9 cellular contexts compared by ENCODE assay signal in genomic region chr4:42643685-42644084, GRCh38. TPM values are rescaled to one million over a fixed set of nuclear protein-coding genes. Genes with fewer than 3 reads are reported as not detected.
DNase-seq lines count a peak whose midpoint lies in the region; ATAC-seq and TF ChIP-seq lines count a peak whose summit lies in the region.
"Had no signal": no experiment of that assay in that cellular context is flagged by ENCODE, and none has a peak within 500 bp of the region (broad histone marks: within the 10 kb centered on the region; RNA-seq: fewer than 3 reads in every experiment).

No MANE protein-coding gene starts in this region.

- peak overlapping the region; percentile 21 for H3K4me3 ChIP-seq in GM12875 (ENCODE audit: low read depth, low read length)
- H3K4me3 ChIP-seq: SJCRH30 had no signal

- DNase-seq in germinal center (ENCODE audit: low spot score), result peak; percentile 72
- DNase-seq in NCI-H2171 treated with DMSO at 0.1 percent for 48 hours (lab: John Stamatoyannopoulos, UW), result no peak
- DNase-seq in HT-29 (ENCODE audit: low spot score), result no peak
- DNase-seq in T-helper 9 cell, result no peak
- DNase-seq in GDM1 (lab: John Stamatoyannopoulos, UW), result no peak
- DNase-seq: SJCRH30 had no signal

- no peak for TF ChIP-seq CTCF in GM12875 (IDR thresholded peaks at IDR 0.05; ENCODE audit: borderline replicate concordance, insufficient read depth, low read depth, low read length)

- ATAC-seq in GM21360 (IDR thresholded peaks at IDR 0.05; ENCODE audit: unreplicated experiment), result peak; percentile 61
- peak; percentile 57 for ATAC-seq in HG03139 (IDR thresholded peaks at IDR 0.05; ENCODE audit: unreplicated experiment)

RNA-seq across cellular contexts. Expression of gene ATP8A1, which starts 13.2 kb away (rescaled TPM):
- 0.68 and 0.69 TPM in 2 replicates for total RNA-seq in HT-29 (2014; rRNA removed; shearing (Covaris generic))
